Comparison of ENCODE assay signal across 10 cellular contexts in genomic region chr5:170597876-170598275, GRCh38.
DNase-seq lines count a peak whose midpoint lies in the region; ATAC-seq and FAIRE-seq lines count a peak whose summit lies in the region.
"Had no signal": no experiment of that assay in that cellular context is flagged by ENCODE, and none has a peak within 500 bp of the region (broad histone marks: within the 10 kb centered on the region; RNA-seq: fewer than 3 reads in every experiment).

No MANE protein-coding gene starts in this region.

- peaks cover 31% of the 10 kb centered on the region for H3K4me1 Mint-ChIP-seq in activated naive CD8-positive, alpha-beta T cell treated with anti-CD3 and anti-CD28 coated beads for 36 hours

- no peaks in the 10 kb centered on the region for H3K9me3 Mint-ChIP-seq in activated naive CD8-positive, alpha-beta T cell treated with anti-CD3 and anti-CD28 coated beads for 36 hours

- ATAC-seq in left cardiac atrium, result peak; percentile 43 to 45
- no peak for ATAC-seq in HG03039 (IDR thresholded peaks at IDR 0.05; ENCODE audit: unreplicated experiment)

- peak overlapping the region; percentile 10 for H3K4me3 Mint-ChIP-seq in activated naive CD8-positive, alpha-beta T cell treated with anti-CD3 and anti-CD28 coated beads for 36 hours

- no peak for FAIRE-seq in HTR-8/SVneo (lab: Jason Lieb, UNC)

- DNase-seq in HTR-8/SVneo (ENCODE audit: insufficient read length, low spot score), result peak; percentile 28
- no peak for DNase-seq in activated naive CD8-positive, alpha-beta T cell treated with anti-CD3 and anti-CD28 coated beads for 36 hours
- peak; percentile 34 for DNase-seq in left cardiac atrium
- DNase-seq in retina, result peak; percentile 28
- DNase-seq in SK-N-DZ (ENCODE audit: low spot score), result no peak
- DNase-seq in UCSD-AML1 (lab: John Stamatoyannopoulos, UW; ENCODE audit: unreplicated experiment), result no peak
- no peak for DNase-seq in AG08396 (ENCODE audit: low spot score)
- DNase-seq: NCI-H2029, SIG-M5 had no signal

- H3K36me3 Mint-ChIP-seq in activated naive CD8-positive, alpha-beta T cell treated with anti-CD3 and anti-CD28 coated beads for 36 hours, result no peaks in the 10 kb centered on the region

- no peak overlapping the region for H3K27ac Mint-ChIP-seq in activated naive CD8-positive, alpha-beta T cell treated with anti-CD3 and anti-CD28 coated beads for 36 hours

- H3K27me3 Mint-ChIP-seq in activated naive CD8-positive, alpha-beta T cell treated with anti-CD3 and anti-CD28 coated beads for 36 hours, result peaks cover 66% of the 10 kb centered on the region

- intact Hi-C loops in left cardiac atrium (cut with DNase I), result no loop called here

Comparison
In these comparisons a context has a peak if more than half of its experiments do, and no peak if none do; other contexts are left out.
1. DNase-seq: peak in HTR-8/SVneo (single experiment), left cardiac atrium (single experiment) and retina (single experiment); none in activated naive CD8-positive, alpha-beta T cell treated with anti-CD3 and anti-CD28 coated beads for 36 hours (single experiment), SK-N-DZ (single experiment), UCSD-AML1 (single experiment) and AG08396 (single experiment).